In genomic region chr10:13340068-13340467, GRCh38 we compare ENCODE assay signal across 1 cellular context.
TF ChIP-seq lines count a peak whose summit lies in the region.

No MANE protein-coding gene starts in this region.

TF ChIP-seq in HepG2, 621 proteins besides CTCF, POLR2A, EP300 and RAD21:
- no peak for TF ChIP-seq PRDM15 (CRISPR knock-in tag; IDR thresholded peaks at IDR 0.05)
- TF ChIP-seq FOXK2 (IDR thresholded peaks at IDR 0.05): no peak
- TF ChIP-seq HOXA3 (CRISPR knock-in tag; IDR thresholded peaks at IDR 0.05): no peak
- TF ChIP-seq CSRNP1 (CRISPR knock-in tag; IDR thresholded peaks at IDR 0.05): no peak
- no peak for TF ChIP-seq ZNF547 (CRISPR knock-in tag; IDR thresholded peaks at IDR 0.05)
- TF ChIP-seq GATAD1 (CRISPR knock-in tag; IDR thresholded peaks at IDR 0.05): no peak
TF ChIP-seq in HepG2: peak in this region for 0.
